Comparison of ENCODE assay signal across 8 cellular contexts in the genomic region with DNA sequence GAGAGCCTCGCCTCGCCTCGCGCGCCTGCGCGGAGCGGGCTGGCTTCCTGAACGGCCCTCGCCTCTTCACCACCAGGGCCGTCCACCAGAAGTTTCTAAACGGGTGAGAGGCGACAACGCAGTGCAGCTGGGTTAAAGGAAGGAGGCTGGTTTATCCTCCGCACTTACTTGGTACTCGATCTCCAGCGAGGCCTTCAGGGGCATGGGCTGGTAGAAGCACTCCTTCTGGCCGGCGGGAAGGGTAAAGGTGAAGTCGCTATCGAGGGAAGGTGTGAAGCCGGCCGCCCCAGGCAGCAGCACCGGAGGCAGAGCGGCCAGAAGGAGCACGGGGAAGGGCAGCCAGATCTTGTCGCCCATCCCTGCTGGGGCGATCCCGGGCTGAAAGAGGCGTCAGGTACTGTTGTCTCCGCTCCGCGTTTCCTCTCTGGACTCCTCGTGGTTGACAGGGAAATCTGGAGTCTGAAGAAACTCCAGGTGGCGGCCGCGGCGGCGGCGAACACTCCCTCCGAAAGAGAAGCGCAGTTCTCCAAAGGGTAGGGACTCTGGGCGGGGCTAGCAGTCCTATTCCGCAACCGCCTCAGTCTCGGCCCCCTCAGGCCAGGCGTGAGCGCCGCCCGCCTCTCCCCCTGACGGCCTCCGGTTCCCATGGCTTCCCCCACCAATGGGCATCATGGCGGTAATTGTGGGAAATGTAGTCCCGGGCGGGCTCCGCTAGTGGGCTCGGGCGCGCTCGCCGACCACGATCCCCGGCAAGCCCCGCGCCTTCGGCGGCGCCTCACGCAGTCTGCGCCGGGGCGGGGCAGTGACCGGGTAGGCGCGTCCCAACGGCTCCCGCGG. TPM values are rescaled to one million over a fixed set of nuclear protein-coding genes. Genes with fewer than 3 reads are reported as not detected.
DNase-seq lines count a peak whose midpoint lies in the region; ATAC-seq, FAIRE-seq and TF ChIP-seq lines count a peak whose summit lies in the region.

TMED5 (minus strand) TSS at position 528 of the 837 bp plus-strand sequence; CDS start at position 357, 171 bp downstream.

- no peaks in the 10 kb centered on the region for H3K36me3 ChIP-seq in pancreas
- no peaks in the 10 kb centered on the region for H3K36me3 ChIP-seq in tibial artery

- peak within 1 kb of the TSS; percentile 93 for H3K27ac Mint-ChIP-seq in activated naive CD8-positive, alpha-beta T cell treated with anti-CD3 and anti-CD28 coated beads, Interleukin-2, amount 50 U/mL, for 24 hours

- no peaks in the 10 kb centered on the region for H3K27me3 ChIP-seq in pancreas
- H3K27me3 ChIP-seq in tibial artery = no peaks in the 10 kb centered on the region

- H3K4me3 ChIP-seq in GM12875 (ENCODE audit: low read depth, low read length) = peak within 1 kb of the TSS; percentile 75
- H3K4me3 ChIP-seq in pancreas = peak within 1 kb of the TSS; percentile 62 to 88 (median 85)
- H3K4me3 ChIP-seq in tibial artery = peak within 1 kb of the TSS; percentile 91 to 99

- TF ChIP-seq CTCF in GM12875 (IDR thresholded peaks at IDR 0.05; ENCODE audit: borderline replicate concordance, insufficient read depth, low read depth, low read length) (peak; percentile 10; the same call in 1 of the 2 replicates), pancreas (IDR thresholded peaks at IDR 0.05) (no peak), tibial artery (IDR thresholded peaks at IDR 0.05) (peak; percentile 30 to 40)

- peaks cover 56% of the 10 kb centered on the region for H3K4me1 Mint-ChIP-seq in activated naive CD8-positive, alpha-beta T cell treated with anti-CD3 and anti-CD28 coated beads, Interleukin-2, amount 50 U/mL, for 24 hours

- H3K27me3 Mint-ChIP-seq in activated naive CD8-positive, alpha-beta T cell treated with anti-CD3 and anti-CD28 coated beads, Interleukin-2, amount 50 U/mL, for 24 hours = no peaks in the 10 kb centered on the region

- H3K27ac ChIP-seq in pancreas (peak within 1 kb of the TSS; percentile 92 to 98 (median 96)), tibial artery (peak within 1 kb of the TSS; percentile 99 to 100)

- peak; percentile 73 for FAIRE-seq in pancreas (lab: Jason Lieb, UNC)

- DNase-seq in NCI-H1417 treated with DMSO at 0.1 percent for 48 hours (lab: John Stamatoyannopoulos, UW) = peak; percentile 88
- DNase-seq in SW480 (ENCODE audit: low spot score) = peak; percentile 97
- peak; percentile 93 for DNase-seq in activated naive CD8-positive, alpha-beta T cell treated with anti-CD3 and anti-CD28 coated beads, Interleukin-2, amount 50 U/mL, for 24 hours
- peak; percentile 98 for DNase-seq in Right ventricle myocardium superior
- peak; percentile 96 to 99 (median 98) for DNase-seq in pancreas
- peak; percentile 98 to 99 for DNase-seq in tibial artery

- H3K9me3 Mint-ChIP-seq in activated naive CD8-positive, alpha-beta T cell treated with anti-CD3 and anti-CD28 coated beads, Interleukin-2, amount 50 U/mL, for 24 hours = no peaks in the 10 kb centered on the region

- H3K9me3 ChIP-seq in pancreas (no peaks in the 10 kb centered on the region), tibial artery (no peaks in the 10 kb centered on the region)

- peak within 1 kb of the TSS; percentile 86 for H3K4me3 Mint-ChIP-seq in activated naive CD8-positive, alpha-beta T cell treated with anti-CD3 and anti-CD28 coated beads, Interleukin-2, amount 50 U/mL, for 24 hours

- intact Hi-C loops in Right ventricle myocardium superior (cut with DNase I) = no loop called here
- intact Hi-C loops in pancreas (cut with DNase I) = no loop called here
- intact Hi-C loops in tibial artery (cut with DNase I; ENCODE audit: low total_unique reads) = loop anchor here (10.0 kb wide), 2 partner anchors 95 to 345 kb away; partner anchors contain the start of gene RPL5

- 0% methylated on average over 76 to 78 of the region's 78 CpGs for WGBS in pancreas, 2 donors

- H3K4me1 ChIP-seq in pancreas (peaks cover 0 to 13% (median 11%) of the 10 kb centered on the region in 3 donors), tibial artery (peaks cover 0 to 44% (median 18%) of the 10 kb centered on the region in 4 donors)

- peak; percentile 89 for ATAC-seq in HG02798 (IDR thresholded peaks at IDR 0.05; ENCODE audit: poor library complexity, unreplicated experiment)
- ATAC-seq in activated naive CD8-positive, alpha-beta T cell treated with anti-CD3 and anti-CD28 coated beads, Interleukin-2, amount 50 U/mL, for 24 hours = peak; percentile 89
- peak; percentile 98 for ATAC-seq in Right ventricle myocardium superior (ENCODE audit: poor library complexity)
- peak; percentile 95 to 98 (median 96) for ATAC-seq in pancreas

- H3K36me3 Mint-ChIP-seq in activated naive CD8-positive, alpha-beta T cell treated with anti-CD3 and anti-CD28 coated beads, Interleukin-2, amount 50 U/mL, for 24 hours (ENCODE audit: low read depth) = peaks cover 43% of the 10 kb centered on the region

RNA-seq across cellular contexts. Expression of gene TMED5, which starts in this region (rescaled TPM):
- total RNA-seq in Right ventricle myocardium superior (57.1 TPM), pancreas (10 to 100 TPM; 15.2 to 29.0 (median 19.5) TPM)
- 10 to 100 TPM in 1 of 2 donors, 1 to 10 TPM in 1; 4.3 to 13.4 TPM for polyA plus RNA-seq in pancreas

Comparison
In these comparisons a context has a peak if more than half of its experiments do, and no peak if none do; other contexts are left out.
1. Peak in every context shown above with its lines: DNase-seq, ATAC-seq, H3K4me3 ChIP-seq and H3K27ac ChIP-seq.
2. CTCF ChIP-seq: peak in GM12875 (single experiment) and tibial artery (2 of 2); none in pancreas (0 of 4).